Comparison of ENCODE assay signal across 6 cellular contexts in genomic region chr21:28035692-28036091, GRCh38.
A peak's percentile ranks its signal among the peaks of the same experiment; 100 is the strongest.
DNase-seq lines count a peak whose midpoint lies in the region; ATAC-seq and TF ChIP-seq lines count a peak whose summit lies in the region.
"Not testable (repeated sequence)": the region's sequence is repeated elsewhere in the genome, so short reads cannot be mapped to it uniquely, and the experiment has no call there.

No MANE protein-coding gene starts in this region.

- DNase-seq in NCI-H446 treated with DMSO at 0.1 percent for 48 hours (lab: John Stamatoyannopoulos, UW) = peak; percentile 22
- DNase-seq in fibroblast of pulmonary artery (ENCODE audit: low read depth) = peak; percentile 13
- DNase-seq in Right ventricle myocardium inferior (ENCODE audit: missing footprints); left ventricle myocardium inferior: not testable (repeated sequence)

- intact Hi-C loops in Right ventricle myocardium inferior (cut with DNase I); left ventricle myocardium inferior (cut with micrococcal nuclease): not testable (repeated sequence)

- H3K27me3 ChIP-seq in left ventricle myocardium inferior (ENCODE audit: low read depth) = not testable (repeated sequence)

- peak overlapping the region; percentile 44 for H3K27ac ChIP-seq in 22Rv1
- peak overlapping the region; percentile 86 for H3K27ac ChIP-seq in VCaP
- peak overlapping the region; percentile 27 for H3K27ac ChIP-seq in left ventricle myocardium inferior (replicated peaks)

- not testable (repeated sequence) for H3K36me3 ChIP-seq in left ventricle myocardium inferior

- H3K9me3 ChIP-seq in left ventricle myocardium inferior (replicated peaks) = peaks cover 29% of the 10 kb centered on the region

- not testable (repeated sequence) for H3K4me3 ChIP-seq in fibroblast of pulmonary artery (replicated peaks; ENCODE audit: low read depth, low read length); left ventricle myocardium inferior

- H3K4me1 ChIP-seq in left ventricle myocardium inferior = not testable (repeated sequence)

- TF ChIP-seq CTCF in 22Rv1 (IDR thresholded peaks at IDR 0.05); VCaP (conservative IDR thresholded peaks at IDR 0.05); fibroblast of pulmonary artery (IDR thresholded peaks at IDR 0.05; ENCODE audit: low read length, missing control alignments); left ventricle myocardium inferior (IDR thresholded peaks at IDR 0.05; ENCODE audit: borderline replicate concordance): not testable (repeated sequence)

- peak; percentile 59 for ATAC-seq in Right ventricle myocardium inferior

Comparison
In these comparisons a context has a peak if more than half of its experiments do, and no peak if none do; other contexts are left out.
1. H3K27ac ChIP-seq: peak in every context shown above with its lines; median percentile 86 in VCaP; 44 in 22Rv1; 27 in left ventricle myocardium inferior.